ENCODE assay signal across 25 cellular contexts in the genomic region with DNA sequence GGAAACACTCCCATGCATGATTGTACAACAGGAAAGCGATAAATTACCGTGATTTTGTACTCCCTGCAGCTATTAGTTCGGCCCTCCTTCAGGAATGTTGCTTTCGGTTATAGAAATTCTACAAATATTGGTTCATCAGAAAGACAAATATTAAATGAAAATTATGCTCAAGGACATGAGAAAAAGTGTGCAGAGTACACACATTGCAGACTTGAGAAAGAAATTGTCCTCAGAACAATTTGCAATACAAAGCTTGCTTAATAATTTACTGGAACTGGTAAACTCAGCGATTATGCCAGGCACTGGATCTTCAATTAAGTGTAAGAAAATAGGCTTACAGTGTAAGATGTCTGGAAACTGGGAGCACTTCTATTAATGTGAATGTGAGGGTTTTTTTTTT. TPM values are rescaled to one million over a fixed set of nuclear protein-coding genes. Genes with fewer than 3 reads are reported as not detected.
DNase-seq lines count a peak whose midpoint lies in the region; ATAC-seq, FAIRE-seq and TF ChIP-seq lines count a peak whose summit lies in the region.
"Had no signal": no experiment of that assay in that cellular context is flagged by ENCODE, and none has a peak within 500 bp of the region (broad histone marks: within the 10 kb centered on the region; RNA-seq: fewer than 3 reads in every experiment).

No MANE protein-coding gene starts in this region.

- no peaks in the 10 kb centered on the region for H3K9me3 ChIP-seq in body of pancreas
- H3K9me3 ChIP-seq: BE2C had no signal

- ATAC-seq in body of pancreas (peak; percentile 55), GM18861 (IDR thresholded peaks at IDR 0.05; ENCODE audit: unreplicated experiment) (no peak)
- ATAC-seq: HCT116, PC-3 had no signal

- H3K36me3 ChIP-seq in body of pancreas (replicated peaks in 1 of 2; ENCODE audit: insufficient read depth in 1 of 2, low read depth in 2 of 2): peaks cover 5% of the 10 kb centered on the region in 2 donors

- FAIRE-seq in islet of Langerhans (lab: Jason Lieb, UNC): peak; percentile 56
- FAIRE-seq: GM12891, GM19239 had no signal

- H3K27me3 ChIP-seq in body of pancreas: no peaks in the 10 kb centered on the region
- H3K27me3 ChIP-seq: BE2C had no signal

- H3K27ac ChIP-seq in body of pancreas: peak overlapping the region in 3 of 4 donors; percentile 39 to 77 (median 59)

- intact Hi-C loops in body of pancreas (cut with DNase I): no loop called here

- H3K4me3 ChIP-seq in body of pancreas: no peak overlapping the region

- peaks cover 43% of the 10 kb centered on the region for H3K4me1 ChIP-seq in body of pancreas
- H3K4me1 ChIP-seq: BE2C had no signal

- WGBS in body of pancreas, 2 donors: 8 to 20% methylated on average over 5 of the region's 5 CpGs

- in situ Hi-C loops in GM13976 (cut with MboI; ENCODE audit: low sequenced_read_pairs, unreplicated experiment): no loop called here

- TF ChIP-seq CTCF in GM13976 (IDR thresholded peaks at IDR 0.05; ENCODE audit: borderline replicate concordance, control extremely low read depth, extremely low read depth, insufficient read depth, missing control alignments): no peak
- TF ChIP-seq CTCF in body of pancreas (IDR thresholded peaks at IDR 0.05): no peak

- TF ChIP-seq POLR2A in body of pancreas (IDR thresholded peaks at IDR 0.05): no peak

- DNase-seq in GM13976 (ENCODE audit: low spot score) (peak; percentile 0), body of pancreas (no peak), renal cortical epithelial cell (ENCODE audit: low read depth) (peak; percentile 51), SW480 (ENCODE audit: low spot score) (no peak)
- no peak for DNase-seq in stimulated activated naive CD4-positive, alpha-beta T cell treated with Interleukin-2 at 50 U/mL for 16 hours (lab: John Stamatoyannopoulos, UW)
- DNase-seq: BE2C; CD8-positive, alpha-beta memory T cell; DMS 273 treated with DMSO at 0.1 percent for 48 hours; DMS79 treated with DMSO at 0.1 percent for 48 hours; GF-D8; Kasumi-1; NCI-H1092 treated with DMSO at 0.1 percent for 48 hours; NCI-H1436; NCI-H187 treated with DMSO at 0.1 percent for 48 hours; NCI-H524; NCI-H774; PC-3 had no signal

RNA-seq across cellular contexts. Expression of a gene that starts 45.9 kb away (rescaled TPM):
- not detected for total RNA-seq in body of pancreas
- total RNA-seq in renal cortical epithelial cell: not detected in 2 replicates
- total RNA-seq: CD8-positive, alpha-beta memory T cell; H4; HT-29; M059J; PC-3 had no signal

RNA-seq across cellular contexts. Expression of a gene that starts 46.0 kb away (rescaled TPM):
- total RNA-seq in body of pancreas (not detected), renal cortical epithelial cell (not detected in 2 replicates)
- total RNA-seq: CD8-positive, alpha-beta memory T cell; H4; HT-29; M059J; PC-3 had no signal

Comparison
In these comparisons a context has a peak if more than half of its experiments do, and no peak if none do; other contexts are left out.
1. DNase-seq: peak in GM13976 (single experiment) and renal cortical epithelial cell (single experiment); none in body of pancreas (0 of 4), stimulated activated naive CD4-positive, alpha-beta T cell treated with Interleukin-2 at 50 U/mL for 16 hours (single experiment) and SW480 (single experiment).